8 cellular contexts compared by ENCODE assay signal in genomic region chr16:12819126-12820117, GRCh38. TPM values are rescaled to one million over a fixed set of nuclear protein-coding genes. Genes with fewer than 3 reads are reported as not detected.
DNase-seq lines count a peak whose midpoint lies in the region; ATAC-seq and TF ChIP-seq lines count a peak whose summit lies in the region.

No MANE protein-coding gene starts in this region.

- ATAC-seq in CD4-positive, CD25-positive, alpha-beta regulatory T cell (ENCODE audit: low read depth in 2 of 2): peak; percentile 53 to 60
- peak; percentile 75 for ATAC-seq in Right ventricle myocardium superior (ENCODE audit: poor library complexity)
- ATAC-seq in HG02642 (IDR thresholded peaks at IDR 0.05; ENCODE audit: poor library complexity, unreplicated experiment): no peak

- H3K27me3 Mint-ChIP-seq in CD4-positive, CD25-positive, alpha-beta regulatory T cell: peaks cover 11% of the 10 kb centered on the region

- no peak overlapping the region for H3K4me3 ChIP-seq in CD4-positive, CD25-positive, alpha-beta regulatory T cell (ENCODE audit: low read depth, low read length)
- no peak overlapping the region for H3K4me3 ChIP-seq in HL-60 (replicated peaks; ENCODE audit: insufficient read depth, low read length)

- H3K9me3 ChIP-seq in CD4-positive, CD25-positive, alpha-beta regulatory T cell (ENCODE audit: control insufficient read depth in 2 of 2, low read length in 2 of 2): no peaks in the 10 kb centered on the region

- H3K4me3 Mint-ChIP-seq in CD4-positive, CD25-positive, alpha-beta regulatory T cell: no peak overlapping the region

- intact Hi-C loops in Right ventricle myocardium superior (cut with DNase I): loop anchor here (5.0 kb wide), 2 partner anchors 247 to 357 kb away; no protein-coding TSS in a partner anchor

- DNase-seq in CD4-positive, CD25-positive, alpha-beta regulatory T cell: peak; percentile 52 to 68 (median 55)
- DNase-seq in HL-60 (ENCODE audit: low read depth in 1 of 2, low spot score in 1 of 2) (peak; percentile 38 to 77), SK-N-DZ (ENCODE audit: low spot score) (peak; percentile 67), Right ventricle myocardium superior (peak; percentile 79), retina (peak; percentile 49), NCI-H510A treated with DMSO at 0.1 percent for 48 hours (lab: John Stamatoyannopoulos, UW) (no peak)
- peak; percentile 81 for DNase-seq in activated naive CD4-positive, alpha-beta T cell treated with Interleukin-2 at 50 U/mL for 16 hours

- H3K27me3 ChIP-seq in CD4-positive, CD25-positive, alpha-beta regulatory T cell (ENCODE audit: control insufficient read depth, insufficient read depth, low read length): no peaks in the 10 kb centered on the region
- H3K27me3 ChIP-seq in HL-60 (ENCODE audit: insufficient read depth, poor library complexity, severe bottlenecking): no peaks in the 10 kb centered on the region

- no peak overlapping the region for H3K27ac ChIP-seq in CD4-positive, CD25-positive, alpha-beta regulatory T cell (ENCODE audit: insufficient read depth, low read length, poor library complexity, severe bottlenecking)
- no peak overlapping the region for H3K27ac ChIP-seq in HL-60 (replicated peaks)

- H3K27ac Mint-ChIP-seq in CD4-positive, CD25-positive, alpha-beta regulatory T cell: no peak overlapping the region

- TF ChIP-seq CTCF in HL-60 (IDR thresholded peaks at IDR 0.05; ENCODE audit: insufficient read depth, low read length): peak; percentile 75

- H3K9me3 Mint-ChIP-seq in CD4-positive, CD25-positive, alpha-beta regulatory T cell: no peaks in the 10 kb centered on the region

- H3K36me3 Mint-ChIP-seq in CD4-positive, CD25-positive, alpha-beta regulatory T cell: peaks cover 3% of the 10 kb centered on the region

- no peaks in the 10 kb centered on the region for H3K4me1 ChIP-seq in CD4-positive, CD25-positive, alpha-beta regulatory T cell (ENCODE audit: control insufficient read depth, insufficient read depth, low read length, poor library complexity, severe bottlenecking)

- no peaks in the 10 kb centered on the region for H3K36me3 ChIP-seq in CD4-positive, CD25-positive, alpha-beta regulatory T cell (ENCODE audit: control insufficient read depth, insufficient read depth, low read length)

- peaks cover 0 to 2% (median under 1%) of the 10 kb centered on the region in 4 donors for H3K4me1 Mint-ChIP-seq in CD4-positive, CD25-positive, alpha-beta regulatory T cell

RNA-seq across cellular contexts. Expression of gene CPPED1, which starts 15.7 kb away (rescaled TPM):
- total RNA-seq in CD4-positive, CD25-positive, alpha-beta regulatory T cell: 9.3 TPM
- 10 to 100 TPM in 3 of 4 donors, 1 to 10 TPM in 1; 8.3 to 18.2 (median 11.1) TPM for polyA plus RNA-seq in CD4-positive, CD25-positive, alpha-beta regulatory T cell
- 4.4 and 5.2 TPM in 2 replicates for polyA plus RNA-seq in SK-N-DZ (2014; cell fraction: cytosol; rRNA removed)
- polyA plus RNA-seq in SK-N-DZ (2014; cell fraction: nucleus; rRNA removed): 2.2 and 2.6 TPM in 2 replicates
- 12.1 TPM for total RNA-seq in Right ventricle myocardium superior
